1 cellular context compared by ENCODE assay signal in genomic region chr4:25506032-25506571, GRCh38.
TF ChIP-seq lines count a peak whose summit lies in the region.

No MANE protein-coding gene starts in this region.

TF ChIP-seq in SK-N-SH, 30 proteins besides CTCF, POLR2A, EP300 and RAD21 (continued from another document):
- TF ChIP-seq REST (IDR thresholded peaks at IDR 0.05; ENCODE audit: low read depth, low read length) (no peak), IRF3 (IDR thresholded peaks at IDR 0.05; ENCODE audit: low read depth, low read length) (no peak), YY1 (IDR thresholded peaks at IDR 0.05; ENCODE audit: low read depth) (no peak), MEF2A (IDR thresholded peaks at IDR 0.05; ENCODE audit: borderline replicate concordance, low read depth) (no peak), RFX5 (IDR thresholded peaks at IDR 0.05; ENCODE audit: low read length) (no peak), FOSL2 (IDR thresholded peaks at IDR 0.05; ENCODE audit: borderline replicate concordance, low read depth) (no peak), TAF1 (IDR thresholded peaks at IDR 0.05; ENCODE audit: borderline replicate concordance, low read depth, low read length) (no peak), CHD2 (IDR thresholded peaks at IDR 0.05; ENCODE audit: low read length, partially characterized antibody) (no peak), TCF12 (IDR thresholded peaks at IDR 0.05) (no peak)
